In genomic region chr11:58573451-58574104, GRCh38 we compare ENCODE assay signal across 8 cellular contexts. TPM values are rescaled to one million over a fixed set of nuclear protein-coding genes. Genes with fewer than 3 reads are reported as not detected.
DNase-seq lines count a peak whose midpoint lies in the region; ATAC-seq and TF ChIP-seq lines count a peak whose summit lies in the region.

No MANE protein-coding gene starts in this region.

- H3K4me1 ChIP-seq in rectal smooth muscle tissue (ENCODE audit: control insufficient read depth, insufficient read depth, low read length), result peaks cover 8% of the 10 kb centered on the region

- no peak overlapping the region for H3K9ac ChIP-seq in rectal smooth muscle tissue (ENCODE audit: low read length)

- no peaks in the 10 kb centered on the region for H3K27me3 ChIP-seq in rectal smooth muscle tissue (ENCODE audit: control insufficient read depth, insufficient read depth, low read length)

- no peaks in the 10 kb centered on the region for H3K27me3 Mint-ChIP-seq in activated CD4-positive, alpha-beta memory T cell treated with anti-CD3 and anti-CD28 coated beads for 36 hours

- no peaks in the 10 kb centered on the region for H3K9me3 Mint-ChIP-seq in activated CD4-positive, alpha-beta memory T cell treated with anti-CD3 and anti-CD28 coated beads for 36 hours

- H3K4me1 Mint-ChIP-seq in activated CD4-positive, alpha-beta memory T cell treated with anti-CD3 and anti-CD28 coated beads for 36 hours (ENCODE audit: low read depth), result peaks cover 46% of the 10 kb centered on the region

- ATAC-seq in GM21447 (IDR thresholded peaks at IDR 0.05; ENCODE audit: unreplicated experiment), result peak; percentile 25

- H3K27ac Mint-ChIP-seq in activated CD4-positive, alpha-beta memory T cell treated with anti-CD3 and anti-CD28 coated beads for 36 hours, result peak overlapping the region; percentile 100

- intact Hi-C loops in activated CD4-positive, alpha-beta memory T cell treated with anti-CD3 and anti-CD28 coated beads for 36 hours (cut with micrococcal nuclease), result loop anchor here (1.0 kb wide), 2 partner anchors 48 to 202 kb away; no protein-coding TSS in a partner anchor

- POLR2A ChIA-PET in activated CD4-positive, alpha-beta memory T cell treated with anti-CD3 and anti-CD28 coated beads for 36 hours (lab: Charles Lee), result interaction anchor here (1.0 to 1.6 kb wide), 2 partner anchors 24 to 48 kb away, joined by 4 to 6 read pairs; no protein-coding TSS in a partner anchor

- TF ChIP-seq CTCF in C4-2B (conservative IDR thresholded peaks at IDR 0.05), result no peak
- no peak for TF ChIP-seq CTCF in epithelial cell of esophagus (IDR thresholded peaks at IDR 0.05; ENCODE audit: insufficient read depth, low read depth, low read length, missing control alignments)

- CTCF ChIA-PET in activated CD4-positive, alpha-beta memory T cell treated with anti-CD3 and anti-CD28 coated beads for 36 hours (lab: Charles Lee), result interaction anchor here (0.5 to 2.5 kb wide), 8 partner anchors 10 to 570 kb away, joined by 3 to 21 read pairs (median 4); no protein-coding TSS in a partner anchor

- H3K27ac ChIP-seq in C4-2B, result peak overlapping the region; percentile 53; the same call in 1 of the 2 replicates
- peak overlapping the region; percentile 14 for H3K27ac ChIP-seq in rectal smooth muscle tissue (ENCODE audit: low read depth, low read length)

- H3K4me3 ChIP-seq in epithelial cell of esophagus (ENCODE audit: low read length), result peak overlapping the region; percentile 20
- peak overlapping the region; percentile 49 for H3K4me3 ChIP-seq in rectal smooth muscle tissue (ENCODE audit: low read length)

- H3K36me3 ChIP-seq in rectal smooth muscle tissue (ENCODE audit: control insufficient read depth, insufficient read depth, low read length), result peaks cover 3% of the 10 kb centered on the region

- peak; percentile 94 for DNase-seq in MV-4-11 (lab: John Stamatoyannopoulos, UW)
- peak; percentile 82 for DNase-seq in activated CD4-positive, alpha-beta memory T cell treated with anti-CD3 and anti-CD28 coated beads for 36 hours
- DNase-seq in epithelial cell of esophagus (ENCODE audit: low read depth), result peak; percentile 89
- DNase-seq in NCI-H510A (lab: John Stamatoyannopoulos, UW), result no peak
- no peak for DNase-seq in GM19238 (ENCODE audit: insufficient read length, low spot score)

- H3K4me3 Mint-ChIP-seq in activated CD4-positive, alpha-beta memory T cell treated with anti-CD3 and anti-CD28 coated beads for 36 hours, result peak overlapping the region; percentile 87

- peaks cover 39% of the 10 kb centered on the region for H3K36me3 Mint-ChIP-seq in activated CD4-positive, alpha-beta memory T cell treated with anti-CD3 and anti-CD28 coated beads for 36 hours

RNA-seq across cellular contexts. Expression of gene LPXN, which starts 2.1 kb away (rescaled TPM):
- total RNA-seq in activated CD4-positive, alpha-beta memory T cell treated with anti-CD3 and anti-CD28 coated beads for 36 hours, result 100 to 1,000 TPM; 108 TPM

RNA-seq across cellular contexts. Expression of gene ZFP91, which starts 5.3 kb away (rescaled TPM):
- 10 to 100 TPM; 34.9 to 36.1 TPM for total RNA-seq in activated CD4-positive, alpha-beta memory T cell treated with anti-CD3 and anti-CD28 coated beads for 36 hours

RNA-seq across cellular contexts. Expression of gene CNTF, which starts 48.9 kb away (rescaled TPM):
- 1 to 10 TPM; 1.3 to 1.6 TPM for total RNA-seq in activated CD4-positive, alpha-beta memory T cell treated with anti-CD3 and anti-CD28 coated beads for 36 hours

Comparison
In these comparisons a context has a peak if more than half of its experiments do, and no peak if none do; other contexts are left out.
1. DNase-seq: peak in MV-4-11 (single experiment), activated CD4-positive, alpha-beta memory T cell treated with anti-CD3 and anti-CD28 coated beads for 36 hours (single experiment) and epithelial cell of esophagus (single experiment); none in NCI-H510A (single experiment) and GM19238 (single experiment).